In genomic region chr16:8846401-8846932, GRCh38 we compare ENCODE assay signal across 24 cellular contexts. TPM values are rescaled to one million over a fixed set of nuclear protein-coding genes. Genes with fewer than 3 reads are reported as not detected.
DNase-seq lines count a peak whose midpoint lies in the region; ATAC-seq, FAIRE-seq and TF ChIP-seq lines count a peak whose summit lies in the region.
"Had no signal": no experiment of that assay in that cellular context is flagged by ENCODE, and none has a peak within 500 bp of the region (broad histone marks: within the 10 kb centered on the region; RNA-seq: fewer than 3 reads in every experiment).

No MANE protein-coding gene starts in this region.

- H3K9me3 ChIP-seq in GM12878 (replicated peaks; ENCODE audit: control insufficient read depth, insufficient read depth, low read length), result no peaks in the 10 kb centered on the region
- H3K9me3 ChIP-seq in neural progenitor cell (ENCODE audit: low read depth), result no peaks in the 10 kb centered on the region
- H3K9me3 ChIP-seq: SJCRH30 had no signal

- no peak for FAIRE-seq in GM12891 (lab: Jason Lieb, UNC)
- no peak for FAIRE-seq in GM12878 (lab: Jason Lieb, UNC)
- FAIRE-seq: HTR-8/SVneo had no signal

- peak overlapping the region; percentile 49 for H3K27ac Mint-ChIP-seq in activated CD4-positive, alpha-beta memory T cell treated with anti-CD3 and anti-CD28 coated beads for 36 hours
- no peak overlapping the region for H3K27ac Mint-ChIP-seq in activated CD4-positive, alpha-beta memory T cell treated with anti-CD3 and anti-CD28 coated beads, Interleukin-2, amount 10 ng/mL, durations not matched to agents 7 days and 5 days
- no peak overlapping the region for H3K27ac Mint-ChIP-seq in neural progenitor cell
- no peak overlapping the region for H3K27ac Mint-ChIP-seq in activated CD4-positive, alpha-beta T cell treated with anti-CD3 and anti-CD28 coated beads, Interleukin-2, amount 10 ng/mL, durations not matched to agents 7 days and 5 days

- H3K27ac ChIP-seq in GM12878 (ENCODE audit: control insufficient read depth, insufficient read depth), result no peak overlapping the region
- peak overlapping the region; percentile 46 for H3K27ac ChIP-seq in neural progenitor cell
- H3K27ac ChIP-seq: SJCRH30 had no signal

- WGBS in GM12878 (ENCODE audit: insufficient coverage, insufficient replicate concordance, low lambda C conversion rate, missing lambda C conversion rate), result 93% methylated on average over 10 of the region's 10 CpGs

- DNase-seq in activated CD4-positive, alpha-beta memory T cell treated with anti-CD3 and anti-CD28 coated beads for 36 hours, result no peak
- no peak for DNase-seq in activated CD4-positive, alpha-beta memory T cell treated with anti-CD3 and anti-CD28 coated beads, Interleukin-2, amount 10 ng/mL, durations not matched to agents 7 days and 5 days
- DNase-seq in GM12891 (ENCODE audit: insufficient read length, low spot score), result no peak
- no peak for DNase-seq in GM12878 (ENCODE audit: low read depth, low spot score)
- no peak for DNase-seq in neural progenitor cell (ENCODE audit: low spot score)
- no peak for DNase-seq in glomerular visceral epithelial cell (ENCODE audit: extremely low spot score)
- DNase-seq in activated CD4-positive, alpha-beta T cell treated with anti-CD3 and anti-CD28 coated beads, Interleukin-2, amount 10 ng/mL, durations not matched to agents 7 days and 5 days, result no peak
- DNase-seq: C1 segment of cervical spinal cord; CD8-positive, alpha-beta memory T cell; DMS79 treated with DMSO at 0.1 percent for 48 hours; HCEC 1CT; Karpas-422; NCI-H1048; NCI-H1436; NCI-H1930; NCI-H345; NCI-H524 treated with DMSO at 0.1 percent for 48 hours; PC-3; SJCRH30 had no signal

- intact Hi-C loops in activated CD4-positive, alpha-beta memory T cell treated with anti-CD3 and anti-CD28 coated beads for 36 hours (cut with micrococcal nuclease), result no loop called here
- intact Hi-C loops in GM12878 (cut with micrococcal nuclease; ENCODE audit: unreplicated experiment), result no loop called here

- peaks cover 26% of the 10 kb centered on the region for H3K4me1 Mint-ChIP-seq in activated CD4-positive, alpha-beta memory T cell treated with anti-CD3 and anti-CD28 coated beads for 36 hours (ENCODE audit: low read depth)
- peaks cover 39% of the 10 kb centered on the region for H3K4me1 Mint-ChIP-seq in activated CD4-positive, alpha-beta memory T cell treated with anti-CD3 and anti-CD28 coated beads, Interleukin-2, amount 10 ng/mL, durations not matched to agents 7 days and 5 days
- H3K4me1 Mint-ChIP-seq in neural progenitor cell, result peaks cover 21% of the 10 kb centered on the region
- peaks cover 14% of the 10 kb centered on the region for H3K4me1 Mint-ChIP-seq in activated CD4-positive, alpha-beta T cell treated with anti-CD3 and anti-CD28 coated beads, Interleukin-2, amount 10 ng/mL, durations not matched to agents 7 days and 5 days

- no peak for ATAC-seq in GM12878
- no peak for ATAC-seq in HG03196 (IDR thresholded peaks at IDR 0.05; ENCODE audit: unreplicated experiment)
- ATAC-seq: PC-3 had no signal

- H3K4me3 Mint-ChIP-seq in activated CD4-positive, alpha-beta memory T cell treated with anti-CD3 and anti-CD28 coated beads for 36 hours, result no peak overlapping the region
- no peak overlapping the region for H3K4me3 Mint-ChIP-seq in activated CD4-positive, alpha-beta memory T cell treated with anti-CD3 and anti-CD28 coated beads, Interleukin-2, amount 10 ng/mL, durations not matched to agents 7 days and 5 days
- H3K4me3 Mint-ChIP-seq in neural progenitor cell, result no peak overlapping the region
- H3K4me3 Mint-ChIP-seq in activated CD4-positive, alpha-beta T cell treated with anti-CD3 and anti-CD28 coated beads, Interleukin-2, amount 10 ng/mL, durations not matched to agents 7 days and 5 days, result no peak overlapping the region
- H3K4me3 Mint-ChIP-seq: CD8-positive, alpha-beta memory T cell; IgD-negative memory B cell had no signal

- BruUV-seq in GM12878 (replicated peaks; lab: Mats Ljungman, UMichigan), result no TSS peak

- CTCF ChIA-PET in activated CD4-positive, alpha-beta memory T cell treated with anti-CD3 and anti-CD28 coated beads for 36 hours (lab: Charles Lee), result no interaction called here
- CTCF ChIA-PET in activated CD4-positive, alpha-beta memory T cell treated with anti-CD3 and anti-CD28 coated beads, Interleukin-2, amount 10 ng/mL, durations not matched to agents 7 days and 5 days (lab: Charles Lee), result interaction anchor here (1.5 kb wide), 1 partner anchor 162 kb away, joined by 3 read pairs; no protein-coding TSS in a partner anchor
- CTCF ChIA-PET in GM12878 (lab: Yijun Ruan, JAX), result no interaction called here
- CTCF ChIA-PET in activated CD4-positive, alpha-beta T cell treated with anti-CD3 and anti-CD28 coated beads, Interleukin-2, amount 10 ng/mL, durations not matched to agents 7 days and 5 days (lab: Charles Lee), result no interaction called here

- H3K9me3 Mint-ChIP-seq in activated CD4-positive, alpha-beta memory T cell treated with anti-CD3 and anti-CD28 coated beads for 36 hours, result no peaks in the 10 kb centered on the region
- H3K9me3 Mint-ChIP-seq in activated CD4-positive, alpha-beta memory T cell treated with anti-CD3 and anti-CD28 coated beads, Interleukin-2, amount 10 ng/mL, durations not matched to agents 7 days and 5 days, result no peaks in the 10 kb centered on the region
- no peaks in the 10 kb centered on the region for H3K9me3 Mint-ChIP-seq in neural progenitor cell
- H3K9me3 Mint-ChIP-seq in activated CD4-positive, alpha-beta T cell treated with anti-CD3 and anti-CD28 coated beads, Interleukin-2, amount 10 ng/mL, durations not matched to agents 7 days and 5 days, result no peaks in the 10 kb centered on the region
- H3K9me3 Mint-ChIP-seq: CD8-positive, alpha-beta memory T cell; IgD-negative memory B cell had no signal

- H3K27me3 Mint-ChIP-seq in activated CD4-positive, alpha-beta memory T cell treated with anti-CD3 and anti-CD28 coated beads for 36 hours, result no peaks in the 10 kb centered on the region
- no peaks in the 10 kb centered on the region for H3K27me3 Mint-ChIP-seq in activated CD4-positive, alpha-beta memory T cell treated with anti-CD3 and anti-CD28 coated beads, Interleukin-2, amount 10 ng/mL, durations not matched to agents 7 days and 5 days
- H3K27me3 Mint-ChIP-seq in neural progenitor cell (ENCODE audit: insufficient read depth, low read depth), result peaks cover 7% of the 10 kb centered on the region
- H3K27me3 Mint-ChIP-seq in activated CD4-positive, alpha-beta T cell treated with anti-CD3 and anti-CD28 coated beads, Interleukin-2, amount 10 ng/mL, durations not matched to agents 7 days and 5 days, result no peaks in the 10 kb centered on the region
- H3K27me3 Mint-ChIP-seq: IgD-negative memory B cell had no signal

- RAD21 ChIA-PET in GM12878 (lab: Charles Lee; ENCODE audit: unreplicated experiment), result no interaction called here

- no peaks in the 10 kb centered on the region for H3K79me2 ChIP-seq in GM12878 (ENCODE audit: control insufficient read depth, insufficient read depth, low read length)
- peaks cover 15% of the 10 kb centered on the region for H3K79me2 ChIP-seq in neural progenitor cell (ENCODE audit: low read depth)

- H3K27me3 ChIP-seq in GM12878 (replicated peaks in 1 of 2; ENCODE audit: control insufficient read depth in 2 of 2, insufficient read depth in 2 of 2, low read length in 1 of 2) (no peaks in the 10 kb centered on the region), neural progenitor cell (no peaks in the 10 kb centered on the region)
- H3K27me3 ChIP-seq: SJCRH30 had no signal

- peaks cover 23% of the 10 kb centered on the region for H3K36me3 Mint-ChIP-seq in activated CD4-positive, alpha-beta memory T cell treated with anti-CD3 and anti-CD28 coated beads for 36 hours
- H3K36me3 Mint-ChIP-seq in activated CD4-positive, alpha-beta memory T cell treated with anti-CD3 and anti-CD28 coated beads, Interleukin-2, amount 10 ng/mL, durations not matched to agents 7 days and 5 days (ENCODE audit: low read depth), result peaks cover 58% of the 10 kb centered on the region
- peaks cover 33% of the 10 kb centered on the region for H3K36me3 Mint-ChIP-seq in neural progenitor cell
- H3K36me3 Mint-ChIP-seq in activated CD4-positive, alpha-beta T cell treated with anti-CD3 and anti-CD28 coated beads, Interleukin-2, amount 10 ng/mL, durations not matched to agents 7 days and 5 days (ENCODE audit: low read depth), result peaks cover 17% of the 10 kb centered on the region

- POLR2A ChIA-PET in activated CD4-positive, alpha-beta memory T cell treated with anti-CD3 and anti-CD28 coated beads for 36 hours (lab: Charles Lee), result no interaction called here
- POLR2A ChIA-PET in activated CD4-positive, alpha-beta memory T cell treated with anti-CD3 and anti-CD28 coated beads, Interleukin-2, amount 10 ng/mL, durations not matched to agents 7 days and 5 days (lab: Charles Lee), result no interaction called here
- POLR2A ChIA-PET in GM12878 (lab: Charles Lee), result interaction anchor here (0.6 to 1.1 kb wide), 2 partner anchors 21 to 204 kb away, joined by 3 to 4 read pairs; no protein-coding TSS in a partner anchor
- POLR2A ChIA-PET in activated CD4-positive, alpha-beta T cell treated with anti-CD3 and anti-CD28 coated beads, Interleukin-2, amount 10 ng/mL, durations not matched to agents 7 days and 5 days (lab: Charles Lee), result no interaction called here

- no peak for TF ChIP-seq EP300 in GM12878 (IDR thresholded peaks at IDR 0.05; ENCODE audit: borderline replicate concordance in 1 of 2, control insufficient read depth in 1 of 2, low read depth in 2 of 2, low read length in 2 of 2)

- SMC1A ChIA-PET in GM12878 (lab: Charles Lee; ENCODE audit: uncharacterized antibody, unreplicated experiment), result no interaction called here

- peaks cover 34% of the 10 kb centered on the region in 2 experiments for H3K36me3 ChIP-seq in GM12878 (ENCODE audit: control insufficient read depth in 2 of 2, insufficient read depth in 2 of 2, low read length in 1 of 2)
- H3K36me3 ChIP-seq in neural progenitor cell, result no peaks in the 10 kb centered on the region

- H3K4me3 ChIP-seq in GM12878 (no peak overlapping the region), neural progenitor cell (no peak overlapping the region)
- H3K4me3 ChIP-seq: SJCRH30 had no signal

- no peak overlapping the region for H2AFZ ChIP-seq in GM12878 (ENCODE audit: control insufficient read depth, low read depth, low read length)
- H2AFZ ChIP-seq in neural progenitor cell (replicated peaks), result no peak overlapping the region

- H3K9ac ChIP-seq in GM12878 (ENCODE audit: control insufficient read depth, insufficient read depth, low read length) (no peak overlapping the region), neural progenitor cell (no peak overlapping the region)

- TF ChIP-seq RAD21 in GM12878 (IDR thresholded peaks at IDR 0.05; ENCODE audit: insufficient read depth, low read depth, low read length), result no peak

- TF ChIP-seq CTCF in GM12878 (IDR thresholded peaks at IDR 0.05 in 2 of 3, conservative IDR thresholded peaks at IDR 0.05 in 1 of 3; ENCODE audit: control insufficient read depth in 2 of 3, extremely low read depth in 1 of 3, insufficient read depth in 1 of 3, low read depth in 3 of 3, low read length in 3 of 3), result no peak
- TF ChIP-seq CTCF in neural progenitor cell (IDR thresholded peaks at IDR 0.05), result no peak

- H3K4me1 ChIP-seq in GM12878 (ENCODE audit: control insufficient read depth, insufficient read depth, low read length) (no peaks in the 10 kb centered on the region; the same call in 1 of the 2 replicates), neural progenitor cell (no peaks in the 10 kb centered on the region)

- H3K4me2 ChIP-seq in GM12878 (ENCODE audit: control insufficient read depth, insufficient read depth), result no peak overlapping the region
- no peak overlapping the region for H3K4me2 ChIP-seq in neural progenitor cell

- TF ChIP-seq POLR2A in GM12891 (IDR thresholded peaks at IDR 0.05; ENCODE audit: low read depth, low read length), result peak; percentile 26; the same call in 1 of the 2 replicates
- TF ChIP-seq POLR2A in GM12878 (IDR thresholded peaks at IDR 0.05; ENCODE audit: low read depth, low read length), result 0 out of 2 replicates have a peak, but pooled peaks have one; percentile 40

- no peaks in the 10 kb centered on the region; the same call in none of the 2 replicates for H4K20me1 ChIP-seq in GM12878 (ENCODE audit: control insufficient read depth, insufficient read depth)
- H4K20me1 ChIP-seq in neural progenitor cell (ENCODE audit: low read depth), result peaks cover 3% of the 10 kb centered on the region

- in situ Hi-C loops in GM12878 (cut with MboI), result no loop called here

- H3F3A ChIP-seq in neural progenitor cell (ENCODE audit: low read depth), result peaks cover 12% of the 10 kb centered on the region

RNA-seq across cellular contexts. Expression of gene CARHSP1, which starts 22.3 kb away (rescaled TPM):
- 10 to 100 TPM; 64.9 to 73.1 TPM for total RNA-seq in activated CD4-positive, alpha-beta memory T cell treated with anti-CD3 and anti-CD28 coated beads for 36 hours
- 100 to 1,000 TPM; 168 to 179 TPM for total RNA-seq in activated CD4-positive, alpha-beta memory T cell treated with anti-CD3 and anti-CD28 coated beads, Interleukin-2, amount 10 ng/mL, durations not matched to agents 7 days and 5 days
- polyA plus RNA-seq in GM12891 (2012; ENCODE audit: low read depth, missing spikeins), result 68.1 TPM
- total RNA-seq in GM12878 (2013; cell fraction: nucleolus; rRNA removed), result 27.6 and 29.2 TPM in 2 replicates
- total RNA-seq in GM12878 (2014; rRNA removed) (92.3 and 109 TPM in 2 replicates), GM12878 (2014; rRNA removed; fragmentation: Illumina TruSeq; extraction: Trizol) (40.5 and 45.0 TPM in 2 replicates), GM12878 (2021) (61.3 and 68.6 TPM in 2 replicates), neural progenitor cell (ENCODE audit: low replicate concordance) (115 and 269 TPM in 2 replicates)
- 45.4 TPM for polyA plus RNA-seq in GM12878 (2011; ENCODE audit: low read depth)
- polyA plus RNA-seq in GM12878 (2011; rRNA removed) (39.2 and 65.3 TPM in 2 replicates), GM12878 (2014; fragmentation: Illumina TruSeq; extraction: Trizol) (24.7 and 34.1 TPM in 2 replicates), GM12878 (2014; fragmentation: Nextera tagmentation; extraction: Ambion mirVana) (1 to 10 TPM; 5.5 to 8.4 TPM), GM12878 (2014; rRNA removed) (104 and 112 TPM in 2 replicates), GM12878 (2016; fragmentation: Nextera tagmentation; extraction: Ambion mirVana) (10 to 100 TPM; 83.2 to 86.2 TPM)
- polyA plus RNA-seq in GM12878 (2011; cell fraction: cytosol; rRNA removed), result 94.4 and 162 TPM in 2 replicates
- 80.8 and 81.4 TPM in 2 replicates for polyA plus RNA-seq in GM12878 (2011; cell fraction: nucleus; rRNA removed)
- polyA plus RNA-seq in GM12878 (2012), result 61.2 and 68.1 TPM in 2 replicates
- polyA minus RNA-seq in GM12878 (2011; rRNA and poly(A)+ RNA removed), result 81.6 and 120 TPM in 2 replicates
- 39.4 and 40.0 TPM in 2 replicates for polyA minus RNA-seq in GM12878 (2011; cell fraction: cytosol; rRNA and poly(A)+ RNA removed)
- polyA minus RNA-seq in GM12878 (2011; cell fraction: nucleus; rRNA and poly(A)+ RNA removed), result 15.8 and 26.4 TPM in 2 replicates
- 100 to 1,000 TPM; 172 to 189 TPM for total RNA-seq in activated CD4-positive, alpha-beta T cell treated with anti-CD3 and anti-CD28 coated beads, Interleukin-2, amount 10 ng/mL, durations not matched to agents 7 days and 5 days

RNA-seq across cellular contexts. Expression of gene LITAFD, which starts 35.7 kb away (rescaled TPM):
- total RNA-seq in activated CD4-positive, alpha-beta memory T cell treated with anti-CD3 and anti-CD28 coated beads for 36 hours, result not detected
- not detected for total RNA-seq in activated CD4-positive, alpha-beta memory T cell treated with anti-CD3 and anti-CD28 coated beads, Interleukin-2, amount 10 ng/mL, durations not matched to agents 7 days and 5 days
- 0.09 TPM for polyA plus RNA-seq in GM12891 (2012; ENCODE audit: low read depth, missing spikeins)
- not detected in 2 replicates for total RNA-seq in GM12878 (2013; cell fraction: nucleolus; rRNA removed)
- not detected in 2 replicates for total RNA-seq in GM12878 (2014; rRNA removed)
- total RNA-seq in GM12878 (2014; rRNA removed; fragmentation: Illumina TruSeq; extraction: Trizol), result not detected in 2 replicates
- not detected in 2 replicates for total RNA-seq in GM12878 (2021)
- not detected for polyA plus RNA-seq in GM12878 (2011; ENCODE audit: low read depth)
- polyA plus RNA-seq in GM12878 (2011; rRNA removed), result not detected in 2 replicates
- not detected in 2 replicates for polyA plus RNA-seq in GM12878 (2011; cell fraction: cytosol; rRNA removed)
- not detected in 2 replicates for polyA plus RNA-seq in GM12878 (2011; cell fraction: nucleus; rRNA removed)
- not detected in 2 replicates for polyA plus RNA-seq in GM12878 (2012)
- not detected in 2 replicates for polyA plus RNA-seq in GM12878 (2014; fragmentation: Illumina TruSeq; extraction: Trizol)
- not detected for polyA plus RNA-seq in GM12878 (2014; fragmentation: Nextera tagmentation; extraction: Ambion mirVana)
- not detected in 2 replicates for polyA plus RNA-seq in GM12878 (2014; rRNA removed)
- polyA plus RNA-seq in GM12878 (2016; fragmentation: Nextera tagmentation; extraction: Ambion mirVana), result not detected
- polyA minus RNA-seq in GM12878 (2011; rRNA and poly(A)+ RNA removed), result not detected in 2 replicates
- not detected in 2 replicates for polyA minus RNA-seq in GM12878 (2011; cell fraction: cytosol; rRNA and poly(A)+ RNA removed)
- not detected in 2 replicates for polyA minus RNA-seq in GM12878 (2011; cell fraction: nucleus; rRNA and poly(A)+ RNA removed)
- total RNA-seq in neural progenitor cell (ENCODE audit: low replicate concordance), result not detected in 2 replicates
- not detected for total RNA-seq in activated CD4-positive, alpha-beta T cell treated with anti-CD3 and anti-CD28 coated beads, Interleukin-2, amount 10 ng/mL, durations not matched to agents 7 days and 5 days
- total RNA-seq: A172; CD8-positive, alpha-beta memory T cell; MCF 10A; PC-3; SJCRH30 had no signal
- polyA plus RNA-seq: CD8-positive, alpha-beta memory T cell; IgD-negative memory B cell had no signal

RNA-seq across cellular contexts. Expression of gene PMM2, which starts 48.8 kb away (rescaled TPM):
- 10 to 100 TPM; 34.0 to 36.0 TPM for total RNA-seq in activated CD4-positive, alpha-beta memory T cell treated with anti-CD3 and anti-CD28 coated beads for 36 hours
- 10 to 100 TPM; 41.7 to 41.8 TPM for total RNA-seq in activated CD4-positive, alpha-beta memory T cell treated with anti-CD3 and anti-CD28 coated beads, Interleukin-2, amount 10 ng/mL, durations not matched to agents 7 days and 5 days
- polyA plus RNA-seq in GM12891 (2012; ENCODE audit: low read depth, missing spikeins), result 28.5 TPM
- 171 and 173 TPM in 2 replicates for total RNA-seq in GM12878 (2013; cell fraction: nucleolus; rRNA removed)
- total RNA-seq in GM12878 (2014; rRNA removed), result 52.0 and 52.3 TPM in 2 replicates
- 56.2 and 58.1 TPM in 2 replicates for total RNA-seq in GM12878 (2014; rRNA removed; fragmentation: Illumina TruSeq; extraction: Trizol)
- total RNA-seq in GM12878 (2021), result 51.6 and 61.4 TPM in 2 replicates
- polyA plus RNA-seq in GM12878 (2011; ENCODE audit: low read depth), result 31.9 TPM
- 33.2 and 46.7 TPM in 2 replicates for polyA plus RNA-seq in GM12878 (2011; rRNA removed)
- 29.9 and 31.8 TPM in 2 replicates for polyA plus RNA-seq in GM12878 (2011; cell fraction: cytosol; rRNA removed)
- 33.1 and 39.8 TPM in 2 replicates for polyA plus RNA-seq in GM12878 (2011; cell fraction: nucleus; rRNA removed)
- polyA plus RNA-seq in GM12878 (2012), result 34.6 and 48.5 TPM in 2 replicates
- 69.4 and 108 TPM in 2 replicates for polyA plus RNA-seq in GM12878 (2014; fragmentation: Illumina TruSeq; extraction: Trizol)
- 10 to 100 TPM; 22.6 to 24.2 TPM for polyA plus RNA-seq in GM12878 (2014; fragmentation: Nextera tagmentation; extraction: Ambion mirVana)
- polyA plus RNA-seq in GM12878 (2014; rRNA removed), result 57.5 TPM in 2 replicates
- 10 to 100 TPM; 47.8 to 52.6 TPM for polyA plus RNA-seq in GM12878 (2016; fragmentation: Nextera tagmentation; extraction: Ambion mirVana)
- 18.6 and 20.0 TPM in 2 replicates for polyA minus RNA-seq in GM12878 (2011; rRNA and poly(A)+ RNA removed)
- polyA minus RNA-seq in GM12878 (2011; cell fraction: cytosol; rRNA and poly(A)+ RNA removed), result 13.7 and 14.8 TPM in 2 replicates
- polyA minus RNA-seq in GM12878 (2011; cell fraction: nucleus; rRNA and poly(A)+ RNA removed), result 19.3 and 38.4 TPM in 2 replicates
- 12.5 and 22.2 TPM in 2 replicates for total RNA-seq in neural progenitor cell (ENCODE audit: low replicate concordance)
- 10 to 100 TPM; 37.0 to 38.9 TPM for total RNA-seq in activated CD4-positive, alpha-beta T cell treated with anti-CD3 and anti-CD28 coated beads, Interleukin-2, amount 10 ng/mL, durations not matched to agents 7 days and 5 days

RNA-seq across cellular contexts. Expression of gene TMEM186, which starts 49.0 kb away (rescaled TPM):
- 10 to 100 TPM; 16.0 TPM for total RNA-seq in activated CD4-positive, alpha-beta memory T cell treated with anti-CD3 and anti-CD28 coated beads for 36 hours
- total RNA-seq in activated CD4-positive, alpha-beta memory T cell treated with anti-CD3 and anti-CD28 coated beads, Interleukin-2, amount 10 ng/mL, durations not matched to agents 7 days and 5 days, result 10 to 100 TPM; 12.2 to 12.6 TPM
- 11.7 TPM for polyA plus RNA-seq in GM12891 (2012; ENCODE audit: low read depth, missing spikeins)
- 6.7 and 7.6 TPM in 2 replicates for total RNA-seq in GM12878 (2013; cell fraction: nucleolus; rRNA removed)
- total RNA-seq in GM12878 (2014; rRNA removed) (9.0 and 10.6 TPM in 2 replicates), GM12878 (2014; rRNA removed; fragmentation: Illumina TruSeq; extraction: Trizol) (11.9 and 13.0 TPM in 2 replicates), GM12878 (2021) (15.8 and 16.9 TPM in 2 replicates), neural progenitor cell (ENCODE audit: low replicate concordance) (6.4 and 9.9 TPM in 2 replicates)
- polyA plus RNA-seq in GM12878 (2011; ENCODE audit: low read depth), result 13.6 TPM
- polyA plus RNA-seq in GM12878 (2011; rRNA removed) (12.8 and 15.8 TPM in 2 replicates), GM12878 (2014; fragmentation: Illumina TruSeq; extraction: Trizol) (15.4 and 16.7 TPM in 2 replicates), GM12878 (2014; fragmentation: Nextera tagmentation; extraction: Ambion mirVana) (10 to 100 TPM; 27.3 to 28.9 TPM), GM12878 (2014; rRNA removed) (17.2 and 17.4 TPM in 2 replicates), GM12878 (2016; fragmentation: Nextera tagmentation; extraction: Ambion mirVana) (10 to 100 TPM; 23.3 to 28.1 TPM)
- polyA plus RNA-seq in GM12878 (2011; cell fraction: cytosol; rRNA removed), result 16.4 and 17.9 TPM in 2 replicates
- polyA plus RNA-seq in GM12878 (2011; cell fraction: nucleus; rRNA removed), result 8.4 and 8.9 TPM in 2 replicates
- 13.8 and 14.3 TPM in 2 replicates for polyA plus RNA-seq in GM12878 (2012)
- polyA minus RNA-seq in GM12878 (2011; rRNA and poly(A)+ RNA removed), result 8.1 and 13.8 TPM in 2 replicates
- 2.5 and 2.7 TPM in 2 replicates for polyA minus RNA-seq in GM12878 (2011; cell fraction: cytosol; rRNA and poly(A)+ RNA removed)
- 3.6 and 4.9 TPM in 2 replicates for polyA minus RNA-seq in GM12878 (2011; cell fraction: nucleus; rRNA and poly(A)+ RNA removed)
- 10 to 100 TPM; 10.1 to 11.1 TPM for total RNA-seq in activated CD4-positive, alpha-beta T cell treated with anti-CD3 and anti-CD28 coated beads, Interleukin-2, amount 10 ng/mL, durations not matched to agents 7 days and 5 days
